Comparison of ENCODE assay signal across 8 cellular contexts in genomic region chr20:53900380-53900999, GRCh38.
A peak's percentile ranks its signal among the peaks of the same experiment; 100 is the strongest.
DNase-seq lines count a peak whose midpoint lies in the region; ATAC-seq, FAIRE-seq and TF ChIP-seq lines count a peak whose summit lies in the region.

No MANE protein-coding gene starts in this region.

- whole genome bisulfite sequencing in A549 (ENCODE audit: missing lambda C conversion rate), result 5% methylated on average over 4 of the region's 4 CpGs
- 5% methylated on average over 4 of the region's 4 CpGs for WGBS in mammary epithelial cell (ENCODE audit: low coverage, missing lambda C conversion rate)

- peaks cover 31% of the 10 kb centered on the region for H3K4me1 Mint-ChIP-seq in memory B cell

- H3K4me1 ChIP-seq in A549 (peaks cover 42% of the 10 kb centered on the region), mammary epithelial cell (ENCODE audit: insufficient read depth, low read length) (peaks cover 64% of the 10 kb centered on the region)

- H3K4me3 ChIP-seq in A549 (no peak overlapping the region), mammary epithelial cell (replicated peaks in 1 of 3; ENCODE audit: insufficient read depth in 1 of 3, low read depth in 2 of 3, low read length in 3 of 3) (no peak overlapping the region)

- peak overlapping the region; percentile 11 for H3K27ac Mint-ChIP-seq in memory B cell

- POLR2A ChIA-PET in A549 (lab: Yijun Ruan, JAX), result interaction anchor here (0.6 to 1.2 kb wide), 3 partner anchors 15 to 311 kb away, joined by 3 to 9 read pairs (median 4); no protein-coding TSS in a partner anchor

- DNase-seq in A549 (ENCODE audit: low read depth in 1 of 2, low spot score in 1 of 2) (peak; percentile 26 to 36), HPDE6-E6E7 (ENCODE audit: extremely low spot score) (peak; percentile 56), mammary epithelial cell (peak; percentile 97), memory B cell (ENCODE audit: low spot score in 2 of 2) (no peak), NCI-H510A (lab: John Stamatoyannopoulos, UW) (no peak), LoVo (ENCODE audit: low spot score) (no peak)

- H3K9ac ChIP-seq in mammary epithelial cell (ENCODE audit: insufficient read depth, low read length), result peak overlapping the region; percentile 79

- H3K36me3 Mint-ChIP-seq in memory B cell, result no peaks in the 10 kb centered on the region

- no peaks in the 10 kb centered on the region for H3K79me2 ChIP-seq in mammary epithelial cell (ENCODE audit: insufficient read depth, low read length)

- intact Hi-C loops in mammary epithelial cell (cut with micrococcal nuclease), result loop anchor here (5.0 kb wide), 1 partner anchor 33 kb away; no protein-coding TSS in a partner anchor

- peak overlapping the region; percentile 74 for H3K4me2 ChIP-seq in A549
- peak overlapping the region; percentile 61 for H3K4me2 ChIP-seq in mammary epithelial cell (ENCODE audit: insufficient read depth, low read depth, low read length)

- H2AFZ ChIP-seq in mammary epithelial cell (ENCODE audit: low read depth, low read length), result peak overlapping the region; percentile 4

- CTCF ChIA-PET in A549 (lab: Yijun Ruan, JAX) (interaction anchor here (1.3 to 5.5 kb wide), 8 partner anchors 8 to 95 kb away, joined by 3 to 29 read pairs (median 5); no protein-coding TSS in a partner anchor), mammary epithelial cell (lab: Charles Lee; ENCODE audit: low non-redundant PET) (interaction anchor here (0.6 to 0.7 kb wide), 4 partner anchors 11 to 203 kb away, joined by 3 to 25 read pairs (median 3); no protein-coding TSS in a partner anchor)

- no peaks in the 10 kb centered on the region for H4K20me1 ChIP-seq in mammary epithelial cell (ENCODE audit: insufficient read depth, low read length)

- TF ChIP-seq EP300 in A549 (IDR thresholded peaks at IDR 0.05), result no peak

- ATAC-seq in A549 (peak; percentile 30 to 57; a peak in 5 of 6 replicates), memory B cell (ENCODE audit: low read depth) (no peak), HG02938 (IDR thresholded peaks at IDR 0.05; ENCODE audit: unreplicated experiment) (no peak), HG03175 (IDR thresholded peaks at IDR 0.05; ENCODE audit: unreplicated experiment) (no peak)

- in situ Hi-C loops in mammary epithelial cell (cut with MboI; ENCODE audit: low sequenced_read_pairs in 2 of 2), result loop anchor here in 1 of 2 donors (25.0 kb wide), 1 partner anchor 138 kb away; no protein-coding TSS in a partner anchor

- TF ChIP-seq CTCF in A549 (IDR thresholded peaks at IDR 0.05), result no peak
- TF ChIP-seq CTCF in mammary epithelial cell (conservative IDR thresholded peaks at IDR 0.05 in 1 of 2, IDR thresholded peaks at IDR 0.05 in 1 of 2; ENCODE audit: extremely low read depth in 1 of 2, insufficient read depth in 1 of 2, low read depth in 1 of 2, low read length in 2 of 2), result no peak

- H3K36me3 ChIP-seq in mammary epithelial cell (ENCODE audit: insufficient read depth, low read length), result no peaks in the 10 kb centered on the region

- no peaks in the 10 kb centered on the region for H3K9me3 ChIP-seq in A549
- H3K9me3 ChIP-seq in mammary epithelial cell (replicated peaks; ENCODE audit: insufficient read depth, low read length), result no peaks in the 10 kb centered on the region

- no peaks in the 10 kb centered on the region for H3K27me3 ChIP-seq in mammary epithelial cell (ENCODE audit: insufficient read depth, low read length)

- no peak for FAIRE-seq in A549 (lab: Jason Lieb, UNC)

- no peak overlapping the region for H3K4me3 Mint-ChIP-seq in memory B cell

- BruUV-seq in mammary epithelial cell (replicated peaks; lab: Mats Ljungman, UMichigan), result TSS peak; percentile 50

- peak overlapping the region; percentile 70 to 91 for H3K27ac ChIP-seq in A549
- H3K27ac ChIP-seq in mammary epithelial cell (ENCODE audit: insufficient read depth, low read depth, low read length), result peak overlapping the region; percentile 87

- H3K9me3 Mint-ChIP-seq in memory B cell, result peaks cover 4% of the 10 kb centered on the region

- TF ChIP-seq POLR2A in A549 (IDR thresholded peaks at IDR 0.05; ENCODE audit: low read length), result no peak

- no peaks in the 10 kb centered on the region for H3K27me3 Mint-ChIP-seq in memory B cell

- no peak for TF ChIP-seq RAD21 in A549 (conservative IDR thresholded peaks at IDR 0.05 in 1 of 2, IDR thresholded peaks at IDR 0.05 in 1 of 2)

- dilution Hi-C loops in mammary epithelial cell (cut with HindIII; ENCODE audit: low sequenced_read_pairs), result loop anchor here (5.0 to 25.0 kb wide), 3 partner anchors 73 to 316 kb away; no protein-coding TSS in a partner anchor

TF ChIP-seq in A549, 52 proteins besides CTCF, POLR2A, EP300 and RAD21:
- TF ChIP-seq USF2 (IDR thresholded peaks at IDR 0.05), result no peak
- TF ChIP-seq FOSB (CRISPR knock-in tag; IDR thresholded peaks at IDR 0.05), result no peak
- no peak for TF ChIP-seq FOSL2 (IDR thresholded peaks at IDR 0.05)
- TF ChIP-seq FOSL2 (CRISPR knock-in tag; IDR thresholded peaks at IDR 0.05), result peak; percentile 38
- no peak for TF ChIP-seq SMC3 (IDR thresholded peaks at IDR 0.05)

Comparison
In these comparisons a context has a peak if more than half of its experiments do, and no peak if none do; other contexts are left out.
1. ATAC-seq: peak in A549 (2 of 2); none in memory B cell (single experiment), HG02938 (single experiment) and HG03175 (single experiment).
2. DNase-seq: peak in A549 (2 of 2), HPDE6-E6E7 (single experiment) and mammary epithelial cell (single experiment); none in memory B cell (0 of 2), NCI-H510A (single experiment) and LoVo (single experiment).